Comparison of ENCODE assay signal across 11 cellular contexts in the genomic region with DNA sequence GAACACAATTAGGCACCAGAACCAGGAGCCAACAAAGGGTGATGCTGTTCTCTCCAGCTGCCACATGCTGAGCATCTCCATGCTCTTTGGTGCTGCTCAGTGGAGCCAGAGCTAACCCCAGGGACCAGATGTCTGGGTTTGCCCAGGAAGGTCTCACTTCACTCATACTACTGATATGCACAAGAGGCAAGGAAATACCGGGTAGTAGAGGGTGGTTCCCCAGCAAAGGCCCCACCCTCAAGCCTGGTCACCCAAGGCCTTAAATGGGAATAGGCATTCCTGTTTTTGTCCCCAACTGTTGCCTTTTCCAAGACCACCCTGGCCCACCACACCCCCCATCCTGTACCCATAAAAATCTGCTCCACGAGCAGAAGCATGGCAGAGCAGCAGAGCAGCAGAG.
DNase-seq lines count a peak whose midpoint lies in the region; ATAC-seq lines count a peak whose summit lies in the region.
"Had no signal": no experiment of that assay in that cellular context is flagged by ENCODE, and none has a peak within 500 bp of the region (broad histone marks: within the 10 kb centered on the region; RNA-seq: fewer than 3 reads in every experiment).

No MANE protein-coding gene starts in this region.

- peak overlapping the region; percentile 67 for H3K27ac Mint-ChIP-seq in memory B cell

- DNase-seq in activated CD4-positive, CD25-positive, alpha-beta regulatory T cell (lab: John Stamatoyannopoulos, UW): no peak
- DNase-seq in memory B cell (ENCODE audit: low spot score in 2 of 2) (no peak), NCI-H69 (lab: John Stamatoyannopoulos, UW) (no peak), H4 (ENCODE audit: low spot score) (no peak)
- DNase-seq in central memory CD4-positive, alpha-beta T cell: no peak
- DNase-seq: 8988T, DMS 273 treated with DMSO at 0.1 percent for 48 hours, NCI-H2081 had no signal

- no peaks in the 10 kb centered on the region for H3K9me3 Mint-ChIP-seq in memory B cell

- H3K36me3 Mint-ChIP-seq in memory B cell: no peaks in the 10 kb centered on the region

- no peaks in the 10 kb centered on the region for H3K27me3 Mint-ChIP-seq in memory B cell

- H3K4me1 Mint-ChIP-seq in memory B cell: peaks cover 38% of the 10 kb centered on the region

- ATAC-seq in activated CD4-positive, CD25-positive, alpha-beta regulatory T cell treated with anti-CD3 and anti-CD28 coated beads, Interleukin-2, amount 50 U/mL, for 24 hours: peak; percentile 55 to 78
- ATAC-seq in GM21367 (IDR thresholded peaks at IDR 0.05; ENCODE audit: unreplicated experiment) (peak; percentile 72), HG03442 (IDR thresholded peaks at IDR 0.05; ENCODE audit: unreplicated experiment) (peak; percentile 67), memory B cell (ENCODE audit: low read depth) (peak; percentile 62)

- H3K4me3 Mint-ChIP-seq in memory B cell: no peak overlapping the region
